18 cellular contexts compared by ENCODE assay signal in the genomic region with DNA sequence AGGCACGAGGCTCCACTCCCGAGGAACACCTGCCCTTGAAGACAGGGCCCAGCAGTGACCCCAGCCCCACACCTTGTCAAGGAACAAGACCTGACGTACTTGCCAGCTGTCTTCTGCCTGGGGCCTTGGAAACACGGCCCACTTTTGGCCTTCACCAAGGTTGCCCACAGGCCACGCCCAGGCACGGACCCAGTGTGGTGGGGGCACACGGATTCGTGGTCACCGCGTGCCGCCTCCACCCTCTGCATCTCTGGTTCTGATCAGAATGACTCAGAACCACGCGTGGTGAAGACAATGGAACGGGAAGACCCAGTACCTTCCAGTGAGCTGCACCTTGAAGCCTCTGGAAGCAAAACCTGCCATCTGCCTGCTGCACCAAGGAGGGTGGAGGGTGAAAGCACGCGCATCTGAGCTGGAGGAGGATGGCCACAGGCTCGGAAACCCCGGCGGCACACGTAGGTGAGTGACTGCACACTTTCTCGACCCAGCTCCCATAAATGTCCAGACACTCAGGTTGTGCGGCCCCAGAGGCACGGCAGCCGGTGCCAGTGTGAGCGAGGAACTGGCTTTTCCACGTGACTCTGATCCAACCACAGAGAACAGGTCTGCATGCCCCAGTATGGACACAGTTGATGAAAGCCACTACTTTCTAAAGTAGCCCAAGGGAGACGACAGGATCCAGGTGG.
"Had no signal": no experiment of that assay in that cellular context is flagged by ENCODE, and none has a peak within 500 bp of the region (broad histone marks: within the 10 kb centered on the region; RNA-seq: fewer than 3 reads in every experiment).

No MANE protein-coding gene starts in this region.

- ATAC-seq: activated CD4-positive, alpha-beta T cell treated with anti-CD3 and anti-CD28 coated beads for 36 hours; activated naive CD4-positive, alpha-beta T cell treated with anti-CD3 and anti-CD28 coated beads, Interleukin-2, amount 50 U/mL, for 72 hours; activated T-cell treated with anti-CD3 and anti-CD28 coated beads, Interleukin-2, amount 50 U/mL, for 4 hours had no signal

- H3K9me3 Mint-ChIP-seq: activated CD4-positive, alpha-beta memory T cell treated with anti-CD3 and anti-CD28 coated beads, Interleukin-2, amount 10 ng/mL, durations not matched to agents 7 days and 5 days; activated naive CD4-positive, alpha-beta T cell treated with anti-CD3 and anti-CD28 coated beads, Interleukin-2, amount 50 U/mL, for 72 hours; activated T-cell treated with anti-CD3 and anti-CD28 coated beads, Interleukin-2, amount 50 U/mL, for 4 hours; T-helper 2 cell treated with Interferon-gamma antibody and Interleukin-4, amounts not matched to agents 5 μg/mL and 100 μg/mL, for 36 hours had no signal

- H3K4me3 ChIP-seq: colonic mucosa, esophagus muscularis mucosa, lung, suprapubic skin, upper lobe of left lung had no signal

- H3K36me3 ChIP-seq: colonic mucosa had no signal

- H3K9me3 ChIP-seq: colonic mucosa, esophagus muscularis mucosa, suprapubic skin, upper lobe of left lung had no signal

- DNase-seq: activated CD4-positive, alpha-beta memory T cell treated with anti-CD3 and anti-CD28 coated beads, Interleukin-2, amount 10 ng/mL, durations not matched to agents 7 days and 5 days; activated CD4-positive, alpha-beta T cell treated with anti-CD3 and anti-CD28 coated beads for 36 hours; activated effector memory CD4-positive, alpha-beta T cell treated with anti-CD3 and anti-CD28 coated beads, Interleukin-2, amount 50 U/mL, for 16 hours; activated T-cell treated with anti-CD3 and anti-CD28 coated beads, Interleukin-2, amount 50 U/mL, for 4 hours; amniotic stem cell; colonic mucosa; islet precursor cell; midbrain; retina; stimulated activated CD4-positive, alpha-beta T cell treated with anti-CD3 and anti-CD28 coated beads, Interleukin-12 subunit alpha, Interleukin-12 subunit beta, amount 100 ng/mL, for 4 hours; stimulated activated naive CD4-positive, alpha-beta T cell treated with Interleukin-2 at 50 U/mL for 16 hours; SW 1271; upper lobe of left lung had no signal

- H3K27me3 ChIP-seq: colonic mucosa, esophagus muscularis mucosa, suprapubic skin, upper lobe of left lung had no signal

- H3K27ac Mint-ChIP-seq: activated CD4-positive, alpha-beta memory T cell treated with anti-CD3 and anti-CD28 coated beads, Interleukin-2, amount 10 ng/mL, durations not matched to agents 7 days and 5 days; activated CD4-positive, alpha-beta T cell treated with anti-CD3 and anti-CD28 coated beads for 36 hours; activated naive CD4-positive, alpha-beta T cell treated with anti-CD3 and anti-CD28 coated beads, Interleukin-2, amount 50 U/mL, for 72 hours; T-helper 2 cell treated with Interferon-gamma antibody and Interleukin-4, amounts not matched to agents 5 μg/mL and 100 μg/mL, for 36 hours had no signal

- H3K27ac ChIP-seq: colonic mucosa, esophagus muscularis mucosa, suprapubic skin, upper lobe of left lung had no signal

- H3K4me3 Mint-ChIP-seq: activated CD4-positive, alpha-beta memory T cell treated with anti-CD3 and anti-CD28 coated beads, Interleukin-2, amount 10 ng/mL, durations not matched to agents 7 days and 5 days; activated CD4-positive, alpha-beta T cell treated with anti-CD3 and anti-CD28 coated beads for 36 hours; activated T-cell treated with anti-CD3 and anti-CD28 coated beads, Interleukin-2, amount 50 U/mL, for 4 hours; T-helper 2 cell treated with Interferon-gamma antibody and Interleukin-4, amounts not matched to agents 5 μg/mL and 100 μg/mL, for 36 hours had no signal

- H3K27me3 Mint-ChIP-seq: activated CD4-positive, alpha-beta memory T cell treated with anti-CD3 and anti-CD28 coated beads, Interleukin-2, amount 10 ng/mL, durations not matched to agents 7 days and 5 days; activated CD4-positive, alpha-beta T cell treated with anti-CD3 and anti-CD28 coated beads for 36 hours had no signal
